16 cellular contexts compared by ENCODE assay signal in genomic region chr6:11812951-11813350, GRCh38. TPM values are rescaled to one million over a fixed set of nuclear protein-coding genes. Genes with fewer than 3 reads are reported as not detected.
"Had no signal": no experiment of that assay in that cellular context is flagged by ENCODE, and none has a peak within 500 bp of the region (broad histone marks: within the 10 kb centered on the region; RNA-seq: fewer than 3 reads in every experiment).

No MANE protein-coding gene starts in this region.

- DNase-seq: effector memory CD8-positive, alpha-beta T cell; esophagus squamous epithelium; heart left ventricle; hippocampal formation; mesendoderm; naive thymus-derived CD4-positive, alpha-beta T cell; stimulated activated CD4-positive, alpha-beta T cell treated with anti-CD3 and anti-CD28 coated beads, Interleukin-2, amount 100 ng/mL, for 24 hours; stimulated activated CD4-positive, alpha-beta T cell treated with anti-CD3 and anti-CD28 coated beads, Interleukin-4, amount 100 ng/mL, for 4 hours; stimulated activated naive CD4-positive, alpha-beta T cell; stomach; trophoblast cell had no signal

- H3K4me3 ChIP-seq: esophagus squamous epithelium, heart left ventricle, skin epidermis, stomach had no signal

- ATAC-seq: effector memory CD8-positive, alpha-beta T cell; heart left ventricle; naive thymus-derived CD4-positive, alpha-beta T cell; sciatic nerve had no signal

- H3K27me3 Mint-ChIP-seq: naive thymus-derived CD4-positive, alpha-beta T cell had no signal

- H3K36me3 ChIP-seq: esophagus squamous epithelium, heart left ventricle, neutrophil, stomach had no signal

- H3K9me3 Mint-ChIP-seq: effector memory CD8-positive, alpha-beta T cell had no signal

- H3K9me3 ChIP-seq: esophagus squamous epithelium, heart left ventricle, neutrophil, stomach had no signal

- H3K4me3 Mint-ChIP-seq: effector memory CD8-positive, alpha-beta T cell; naive thymus-derived CD4-positive, alpha-beta T cell had no signal

- H3K27ac ChIP-seq: epithelial cell of prostate, esophagus squamous epithelium, neutrophil had no signal

- H3K27ac Mint-ChIP-seq: effector memory CD8-positive, alpha-beta T cell; naive thymus-derived CD4-positive, alpha-beta T cell had no signal

- H3K36me3 Mint-ChIP-seq: naive thymus-derived CD4-positive, alpha-beta T cell had no signal

RNA-seq across cellular contexts. Expression of gene ADTRP, which starts 34.3 kb away (rescaled TPM):
- polyA plus RNA-seq: neural cell had no signal
